8 cellular contexts compared by ENCODE assay signal in the genomic region with DNA sequence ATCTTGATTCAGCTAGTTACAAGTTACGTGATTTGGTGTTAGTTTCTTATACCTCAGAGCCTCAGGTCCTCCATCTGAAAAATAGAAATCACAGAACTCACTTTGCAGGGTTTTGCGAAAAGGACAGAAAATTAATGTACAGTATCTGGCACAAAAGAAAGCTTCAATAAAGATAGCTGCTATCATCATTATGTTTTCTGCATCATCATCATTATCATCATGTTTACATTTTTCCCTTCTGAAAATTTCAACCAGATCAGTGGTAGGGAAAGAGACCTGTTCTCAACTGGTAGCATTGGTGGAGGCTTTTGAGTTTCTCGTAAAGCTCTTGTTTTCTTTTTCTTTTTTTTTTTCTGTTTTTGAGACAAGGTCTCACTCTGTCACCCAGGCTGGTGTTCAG.
"Had no signal": no experiment of that assay in that cellular context is flagged by ENCODE, and none has a peak within 500 bp of the region (broad histone marks: within the 10 kb centered on the region; RNA-seq: fewer than 3 reads in every experiment).

No MANE protein-coding gene starts in this region.

- H3K4me3 ChIP-seq: GM12878 had no signal

- ATAC-seq: GM12878 had no signal

- FAIRE-seq: G401.6, GM12878, GM12891, GM12892, GM18507, GM19239 had no signal

- DNase-seq: GDM1, GF-D8 had no signal
